ENCODE assay signal across 8 cellular contexts in the genomic region with DNA sequence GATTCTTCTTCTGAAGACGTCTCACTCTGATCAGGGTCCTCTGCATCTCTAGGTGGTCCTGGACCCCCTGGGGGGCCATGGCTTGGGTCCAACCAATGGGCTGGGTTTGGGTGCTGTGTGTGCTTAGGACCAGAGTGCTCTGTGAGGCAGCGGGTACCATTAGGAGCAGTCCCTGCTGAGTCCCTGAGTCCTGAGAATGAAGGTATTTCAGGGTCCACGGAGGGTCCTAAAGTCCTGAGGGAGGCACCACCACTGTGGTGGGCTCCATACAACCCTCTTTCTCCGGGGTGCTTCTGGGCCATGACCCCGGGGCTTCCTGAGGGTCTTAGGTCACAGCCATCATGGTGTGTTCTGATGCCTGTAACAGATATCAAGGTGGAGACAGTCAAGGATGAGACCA. TPM values are rescaled to one million over a fixed set of nuclear protein-coding genes. Genes with fewer than 3 reads are reported as not detected.
DNase-seq lines count a peak whose midpoint lies in the region; ATAC-seq and TF ChIP-seq lines count a peak whose summit lies in the region.

No MANE protein-coding gene starts in this region.

- peak overlapping the region; percentile 24 for H3K9ac ChIP-seq in mucosa of stomach (ENCODE audit: low read length)

- H3K9me3 ChIP-seq in body of pancreas: no peaks in the 10 kb centered on the region
- H3K9me3 ChIP-seq in mucosa of stomach (ENCODE audit: control insufficient read depth, low read length): no peaks in the 10 kb centered on the region

- WGBS in body of pancreas, 2 donors: 74 to 86% methylated on average over 2 to 5 of the region's 5 CpGs

- no peak for DNase-seq in HFFc6
- no peak for DNase-seq in body of pancreas
- DNase-seq in OCI-M1 (lab: John Stamatoyannopoulos, UW): no peak

- peaks cover 50% of the 10 kb centered on the region for H3K4me1 Mint-ChIP-seq in HFFc6 (ENCODE audit: low read depth)

- peaks cover 5% of the 10 kb centered on the region for H3K27me3 Mint-ChIP-seq in HFFc6 (ENCODE audit: insufficient read depth)

- ATAC-seq in body of pancreas (no peak), GM21723 (IDR thresholded peaks at IDR 0.05; ENCODE audit: unreplicated experiment) (no peak), GM18909 (IDR thresholded peaks at IDR 0.05; ENCODE audit: poor library complexity, unreplicated experiment) (no peak), GM18861 (IDR thresholded peaks at IDR 0.05; ENCODE audit: unreplicated experiment) (no peak)

- peaks cover 22% of the 10 kb centered on the region for H3K36me3 Mint-ChIP-seq in HFFc6 (ENCODE audit: low read depth)

- H3K27ac ChIP-seq in 22Rv1: peak overlapping the region; percentile 89
- H3K27ac ChIP-seq in body of pancreas: peak overlapping the region; percentile 49 to 89 (median 85)

- TF ChIP-seq POLR2A in body of pancreas (IDR thresholded peaks at IDR 0.05): no peak

- H3K9me3 Mint-ChIP-seq in HFFc6: no peaks in the 10 kb centered on the region

- intact Hi-C loops in body of pancreas (cut with DNase I): loop anchor here (10.0 kb wide), 1 partner anchor 84 kb away; the partner anchor contains the start of gene GDF11

- no peaks in the 10 kb centered on the region for H3K36me3 ChIP-seq in body of pancreas (replicated peaks in 1 of 2; ENCODE audit: insufficient read depth in 1 of 2, low read depth in 2 of 2)
- no peaks in the 10 kb centered on the region for H3K36me3 ChIP-seq in mucosa of stomach (ENCODE audit: control insufficient read depth, insufficient read depth, low read length)

- H3K4me1 ChIP-seq in body of pancreas (peaks cover 75% of the 10 kb centered on the region), mucosa of stomach (ENCODE audit: control insufficient read depth, insufficient read depth, low read length) (peaks cover 37% of the 10 kb centered on the region)

- peak overlapping the region; percentile 95 for H3K4me3 Mint-ChIP-seq in HFFc6

- no peaks in the 10 kb centered on the region for H3K27me3 ChIP-seq in body of pancreas
- H3K27me3 ChIP-seq in mucosa of stomach (ENCODE audit: control insufficient read depth, insufficient read depth, low read length): no peaks in the 10 kb centered on the region

- H3K4me3 ChIP-seq in body of pancreas: no peak overlapping the region
- no peak overlapping the region for H3K4me3 ChIP-seq in mucosa of stomach (ENCODE audit: low read length)

- TF ChIP-seq CTCF in 22Rv1 (IDR thresholded peaks at IDR 0.05) (no peak), HFFc6 (IDR thresholded peaks at IDR 0.05) (no peak), body of pancreas (IDR thresholded peaks at IDR 0.05) (no peak)

- peak overlapping the region; percentile 88; the same call in 1 of the 2 replicates for H3K27ac Mint-ChIP-seq in HFFc6

RNA-seq across cellular contexts. Expression of gene DNAJC14, which starts 1.0 kb away (rescaled TPM):
- 10 to 100 TPM; 31.7 to 33.5 (median 32.5) TPM for total RNA-seq in HFFc6 (2021; fragmentation: NEBNext Ultra II Directional; extraction: Animal tissue kit (Norgen Biotek cat#: 25700))
- 10 to 100 TPM; 20.2 to 34.3 TPM for total RNA-seq in body of pancreas

RNA-seq across cellular contexts. Expression of gene ORMDL2, which starts 10.5 kb away (rescaled TPM):
- total RNA-seq in HFFc6 (2021; fragmentation: NEBNext Ultra II Directional; extraction: Animal tissue kit (Norgen Biotek cat#: 25700)): 100 to 1,000 TPM in 1 of 6 experiments, 10 to 100 TPM in 5; 79.9 to 100 (median 90.1) TPM
- 10 to 100 TPM in 1 of 2 donors, 1 to 10 TPM in 1; 6.0 to 12.5 TPM for total RNA-seq in body of pancreas

RNA-seq across cellular contexts. Expression of gene SARNP, which starts 10.8 kb away (rescaled TPM):
- total RNA-seq in HFFc6 (2021; fragmentation: NEBNext Ultra II Directional; extraction: Animal tissue kit (Norgen Biotek cat#: 25700)): 10 to 100 TPM; 68.9 to 85.5 (median 78.4) TPM
- 10 to 100 TPM; 23.1 to 51.7 TPM for total RNA-seq in body of pancreas

RNA-seq across cellular contexts. Expression of gene MMP19, which starts 14.4 kb away (rescaled TPM):
- 10 to 100 TPM; 13.7 to 24.7 (median 21.4) TPM for total RNA-seq in HFFc6 (2021; fragmentation: NEBNext Ultra II Directional; extraction: Animal tissue kit (Norgen Biotek cat#: 25700))
- 10 to 100 TPM in 1 of 2 donors, 1 to 10 TPM in 1; 3.4 to 23.4 TPM for total RNA-seq in body of pancreas

Comparison
In these comparisons a context has a peak if more than half of its experiments do, and no peak if none do; other contexts are left out.
1. RNA of gene ORMDL2, which starts 10.5 kb away (total RNA-seq): 79.9 to 100 TPM in HFFc6; 6.0 to 12.5 TPM in body of pancreas; every median in the first group is over 4 times any median in the second.